Comparison of ENCODE assay signal across 15 cellular contexts in genomic region chr12:82474181-82474797, GRCh38.
A peak's percentile ranks its signal among the peaks of the same experiment; 100 is the strongest.
DNase-seq lines count a peak whose midpoint lies in the region; ATAC-seq and TF ChIP-seq lines count a peak whose summit lies in the region.
"Had no signal": no experiment of that assay in that cellular context is flagged by ENCODE, and none has a peak within 500 bp of the region (broad histone marks: within the 10 kb centered on the region; RNA-seq: fewer than 3 reads in every experiment).

No MANE protein-coding gene starts in this region.

- no peaks in the 10 kb centered on the region for H3F3A ChIP-seq in PC-9 (ENCODE audit: insufficient read depth, low read depth)

- no peaks in the 10 kb centered on the region for H3K9me2 ChIP-seq in PC-9 (ENCODE audit: insufficient read depth)

- H3K4me3 Mint-ChIP-seq in activated T-cell treated with anti-CD3 and anti-CD28 coated beads, Interleukin-2, amount 50 U/mL, for 24 hours: no peak overlapping the region
- H3K4me3 Mint-ChIP-seq: activated naive CD8-positive, alpha-beta T cell treated with anti-CD3 and anti-CD28 coated beads for 36 hours had no signal

- DNase-seq in NCI-H446 treated with DMSO at 0.1 percent for 48 hours (lab: John Stamatoyannopoulos, UW) (no peak), PC-9 (no peak), HPDE6-E6E7 (ENCODE audit: extremely low spot score) (no peak)
- no peak for DNase-seq in activated T-cell treated with anti-CD3 and anti-CD28 coated beads, Interleukin-2, amount 50 U/mL, for 24 hours
- DNase-seq: 8988T; activated naive CD8-positive, alpha-beta T cell treated with anti-CD3 and anti-CD28 coated beads for 36 hours; COR-L47; midbrain; SJCRH30; WERI-Rb-1 had no signal

- H3K4me1 ChIP-seq in ACC112 (ENCODE audit: control insufficient read depth, insufficient read depth, low read length, unreplicated experiment) (peaks cover 20% of the 10 kb centered on the region), PC-9 (replicated peaks; ENCODE audit: insufficient read depth) (no peaks in the 10 kb centered on the region)
- H3K4me1 ChIP-seq: SJCRH30 had no signal

- no peak for TF ChIP-seq CTCF in PC-9 (conservative IDR thresholded peaks at IDR 0.05)

- H3K79me2 ChIP-seq in ACC112 (ENCODE audit: control insufficient read depth, insufficient read depth, low read length, unreplicated experiment) (no peaks in the 10 kb centered on the region), PC-9 (ENCODE audit: low read depth) (no peaks in the 10 kb centered on the region)

- no peak overlapping the region for H3K4me2 ChIP-seq in PC-9

- H3K27ac ChIP-seq in ACC112 (ENCODE audit: low read depth, low read length) (peak overlapping the region; percentile 68), PC-9 (no peak overlapping the region)
- H3K27ac ChIP-seq: SJCRH30, WERI-Rb-1 had no signal

- intact Hi-C loops in PC-9 (cut with micrococcal nuclease; ENCODE audit: unreplicated experiment): no loop called here

- POLR2A ChIA-PET in PC-9 (lab: Charles Lee; ENCODE audit: unreplicated experiment): no interaction called here

- H3K4me3 ChIP-seq in ACC112 (ENCODE audit: low read depth, low read length) (peak overlapping the region; percentile 48; the same call in 1 of the 2 replicates), PC-9 (no peak overlapping the region)
- H3K4me3 ChIP-seq: SJCRH30 had no signal

- H3K9me3 Mint-ChIP-seq in activated T-cell treated with anti-CD3 and anti-CD28 coated beads, Interleukin-2, amount 50 U/mL, for 24 hours: peaks cover 18% of the 10 kb centered on the region

- CTCF ChIA-PET in PC-9 (lab: Charles Lee): no interaction called here

- no peak overlapping the region for H2AFZ ChIP-seq in ACC112 (ENCODE audit: low read length, unreplicated experiment)
- no peak overlapping the region for H2AFZ ChIP-seq in PC-9

- H3K36me3 ChIP-seq in ACC112 (ENCODE audit: insufficient read depth, low read length) (no peaks in the 10 kb centered on the region), PC-9 (ENCODE audit: low read depth) (no peaks in the 10 kb centered on the region)
- H3K36me3 ChIP-seq: SJCRH30, WERI-Rb-1 had no signal

- H4K20me1 ChIP-seq in PC-9 (ENCODE audit: insufficient read depth): no peaks in the 10 kb centered on the region

- no peaks in the 10 kb centered on the region for H3K9me3 ChIP-seq in PC-9 (ENCODE audit: insufficient read depth, low read depth)
- H3K9me3 ChIP-seq: SJCRH30 had no signal

- no TSS peak for BruUV-seq in PC-9 (replicated peaks; lab: Mats Ljungman, UMichigan)

- H3K27me3 Mint-ChIP-seq in activated T-cell treated with anti-CD3 and anti-CD28 coated beads, Interleukin-2, amount 50 U/mL, for 24 hours: no peaks in the 10 kb centered on the region
- H3K27me3 Mint-ChIP-seq: activated naive CD8-positive, alpha-beta T cell treated with anti-CD3 and anti-CD28 coated beads for 36 hours; progenitor cell of endocrine pancreas had no signal

- ATAC-seq in GM19397 (IDR thresholded peaks at IDR 0.05; ENCODE audit: unreplicated experiment) (peak; percentile 84), HG02623 (IDR thresholded peaks at IDR 0.05; ENCODE audit: unreplicated experiment) (peak; percentile 88), HG03378 (IDR thresholded peaks at IDR 0.05; ENCODE audit: unreplicated experiment) (peak; percentile 75)

- peaks cover 73% of the 10 kb centered on the region for H3K36me3 Mint-ChIP-seq in activated T-cell treated with anti-CD3 and anti-CD28 coated beads, Interleukin-2, amount 50 U/mL, for 24 hours (ENCODE audit: low read depth)

- no peak overlapping the region for H3K27ac Mint-ChIP-seq in activated T-cell treated with anti-CD3 and anti-CD28 coated beads, Interleukin-2, amount 50 U/mL, for 24 hours
- H3K27ac Mint-ChIP-seq: activated naive CD8-positive, alpha-beta T cell treated with anti-CD3 and anti-CD28 coated beads for 36 hours; progenitor cell of endocrine pancreas had no signal

- H3K27me3 ChIP-seq in ACC112 (ENCODE audit: insufficient read depth, low read length): no peaks in the 10 kb centered on the region
- no peaks in the 10 kb centered on the region for H3K27me3 ChIP-seq in PC-9 (ENCODE audit: insufficient read depth, low read depth)
- H3K27me3 ChIP-seq: SJCRH30 had no signal

- no peaks in the 10 kb centered on the region for H3K4me1 Mint-ChIP-seq in activated T-cell treated with anti-CD3 and anti-CD28 coated beads, Interleukin-2, amount 50 U/mL, for 24 hours (ENCODE audit: low read depth)
- H3K4me1 Mint-ChIP-seq: activated naive CD8-positive, alpha-beta T cell treated with anti-CD3 and anti-CD28 coated beads for 36 hours had no signal
